28 cellular contexts compared by ENCODE assay signal in the genomic region with DNA sequence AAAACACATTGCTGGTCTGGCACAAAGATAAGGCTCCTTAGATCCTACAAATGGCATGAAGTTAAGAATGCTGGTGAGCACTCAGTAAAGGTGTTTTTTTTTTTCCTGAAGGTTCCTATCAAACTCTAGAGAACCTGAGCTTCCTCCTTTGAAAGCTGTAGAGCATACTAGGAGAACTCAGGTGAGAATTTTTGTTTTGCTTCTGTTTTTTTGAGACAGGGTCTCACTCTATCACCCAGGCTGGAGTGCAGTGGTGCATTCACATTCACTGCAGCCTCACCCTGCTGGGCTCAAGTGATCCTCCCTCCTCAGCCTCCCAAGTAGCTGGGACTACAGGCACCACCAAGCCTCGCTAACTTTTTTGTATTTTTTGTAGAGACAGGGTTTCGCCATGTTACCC. TPM values are rescaled to one million over a fixed set of nuclear protein-coding genes. Genes with fewer than 3 reads are reported as not detected.
"Had no signal": no experiment of that assay in that cellular context is flagged by ENCODE, and none has a peak within 500 bp of the region (broad histone marks: within the 10 kb centered on the region; RNA-seq: fewer than 3 reads in every experiment).

No MANE protein-coding gene starts in this region.

- H3K9me3 Mint-ChIP-seq: endodermal cell had no signal

- DNase-seq: cortex of kidney; effector CD8-positive, alpha-beta T cell; effector memory CD8-positive, alpha-beta T cell; endodermal cell; erythroblast; esophagus squamous epithelium; foreskin fibroblast; foreskin melanocyte; gastrocnemius medialis; glutamatergic neuron; head of caudate nucleus; heart right ventricle; hippocampal formation; left cardiac atrium; left lung; left ventricle myocardium superior; lower lobe of right lung; mesendoderm; midbrain had no signal

- H3K4me1 ChIP-seq: gastrocnemius medialis had no signal

- H3K27me3 ChIP-seq: esophagus squamous epithelium, gastrocnemius medialis, heart right ventricle, left lung had no signal

- H3K27ac Mint-ChIP-seq: dendritic cell treated with granulocyte-macrophage colony-stimulating factor and Interleukin-4, amounts not matched to agents 40 ng/mL and 50 ng/mL, for 4 days; effector memory CD8-positive, alpha-beta T cell; endodermal cell had no signal

- H3K27me3 Mint-ChIP-seq: dendritic cell treated with granulocyte-macrophage colony-stimulating factor and Interleukin-4, amounts not matched to agents 40 ng/mL and 50 ng/mL, for 4 days; effector memory CD8-positive, alpha-beta T cell had no signal

- ATAC-seq: effector memory CD8-positive, alpha-beta T cell; esophagus mucosa; gastrocnemius medialis; heart right ventricle; left cardiac atrium; left lung; left ventricle myocardium superior; lower lobe of right lung had no signal

- H3K27ac ChIP-seq: epithelial cell of prostate, esophagus squamous epithelium, gastrocnemius medialis, heart right ventricle, left lung, lower lobe of right lung had no signal

- H3K4me3 ChIP-seq: esophagus squamous epithelium, gastrocnemius medialis, heart right ventricle, left lung, lower lobe of right lung had no signal

- H3K4me3 Mint-ChIP-seq: dendritic cell treated with granulocyte-macrophage colony-stimulating factor and Interleukin-4, amounts not matched to agents 40 ng/mL and 50 ng/mL, for 4 days; effector memory CD8-positive, alpha-beta T cell; endodermal cell had no signal

- H3K4me1 Mint-ChIP-seq: endodermal cell had no signal

RNA-seq across cellular contexts. Expression of a gene that starts 37.4 kb away (rescaled TPM):
- total RNA-seq: dermis microvascular lymphatic vessel endothelial cell, esophagus mucosa, gastrocnemius medialis, glomerular endothelial cell, lung microvascular endothelial cell, mononuclear cell, myocyte had no signal
- polyA plus RNA-seq: keratinocyte had no signal
